1 cellular context compared by ENCODE assay signal in the genomic region with DNA sequence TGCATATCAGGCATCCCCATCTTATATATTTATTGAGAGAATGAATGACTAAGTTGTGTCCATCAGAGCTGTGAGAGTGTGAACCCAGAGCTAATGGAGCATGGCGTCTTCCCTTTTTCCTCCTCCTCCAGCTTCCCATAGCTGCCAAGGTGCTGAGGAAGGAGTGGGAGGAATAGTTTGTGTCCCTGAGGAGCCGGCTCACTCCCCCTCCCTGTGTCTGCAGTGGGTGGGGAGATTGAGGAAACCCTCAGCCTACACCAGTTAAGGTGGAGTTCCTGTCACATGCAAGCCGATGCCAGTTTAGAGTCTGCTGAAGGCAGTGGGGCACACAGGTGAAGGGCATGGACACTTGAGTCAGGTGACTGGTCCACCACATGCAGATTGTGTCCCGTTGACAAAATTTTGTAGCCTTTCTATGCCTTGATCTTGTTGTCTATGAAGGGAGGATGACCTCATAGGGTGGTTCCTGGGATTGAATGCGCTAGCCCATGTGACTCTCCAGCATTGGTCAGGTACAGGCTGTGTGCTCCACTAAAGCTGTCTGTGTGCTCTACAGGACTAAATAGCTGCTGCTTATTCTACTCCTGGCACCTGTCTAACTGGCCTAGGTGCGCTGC.
TF ChIP-seq lines count a peak whose summit lies in the region.

No MANE protein-coding gene starts in this region.

TF ChIP-seq in HEK293, 187 proteins besides CTCF, POLR2A, EP300 and RAD21 (continued from another document):
- peak; percentile 73 for TF ChIP-seq ZNF600 (tag by site-specific recombination; IDR thresholded peaks at IDR 0.05)
- peak; percentile 57; the same call in 1 of the 2 replicates for TF ChIP-seq IKZF3 (tag by site-specific recombination; IDR thresholded peaks at IDR 0.05)
- TF ChIP-seq ZNF223 (tag by site-specific recombination; IDR thresholded peaks at IDR 0.05), result no peak
- no peak for TF ChIP-seq ZSCAN16 (tag by site-specific recombination; IDR thresholded peaks at IDR 0.05)
- TF ChIP-seq SETDB1 (IDR thresholded peaks at IDR 0.05; ENCODE audit: insufficient read length, low read length), result no peak
- peak; percentile 21; the same call in 1 of the 2 replicates for TF ChIP-seq ZNF558 (tag by site-specific recombination; IDR thresholded peaks at IDR 0.05)
- no peak for TF ChIP-seq ZBTB10 (tag by site-specific recombination; IDR thresholded peaks at IDR 0.05)
- TF ChIP-seq ZNF146 (tag by site-specific recombination; IDR thresholded peaks at IDR 0.05), result no peak
- TF ChIP-seq SP2 (tag by site-specific recombination; IDR thresholded peaks at IDR 0.05), result peak; percentile 50
- no peak for TF ChIP-seq ZNF785 (tag by site-specific recombination; IDR thresholded peaks at IDR 0.05)
- TF ChIP-seq ZNF354C (tag by site-specific recombination; IDR thresholded peaks at IDR 0.05; ENCODE audit: borderline replicate concordance, low read depth), result no peak
- no peak for TF ChIP-seq HOXC10 (CRISPR knock-in tag; IDR thresholded peaks at IDR 0.05)
- TF ChIP-seq WT1 (tag by site-specific recombination; IDR thresholded peaks at IDR 0.05), result peak; percentile 82
- peak; percentile 89 for TF ChIP-seq ZNF366 (tag by site-specific recombination; conservative IDR thresholded peaks at IDR 0.05)
- no peak for TF ChIP-seq ZNF292 (tag by site-specific recombination; IDR thresholded peaks at IDR 0.05; ENCODE audit: borderline replicate concordance, low read depth)
- TF ChIP-seq, protein P1, sequence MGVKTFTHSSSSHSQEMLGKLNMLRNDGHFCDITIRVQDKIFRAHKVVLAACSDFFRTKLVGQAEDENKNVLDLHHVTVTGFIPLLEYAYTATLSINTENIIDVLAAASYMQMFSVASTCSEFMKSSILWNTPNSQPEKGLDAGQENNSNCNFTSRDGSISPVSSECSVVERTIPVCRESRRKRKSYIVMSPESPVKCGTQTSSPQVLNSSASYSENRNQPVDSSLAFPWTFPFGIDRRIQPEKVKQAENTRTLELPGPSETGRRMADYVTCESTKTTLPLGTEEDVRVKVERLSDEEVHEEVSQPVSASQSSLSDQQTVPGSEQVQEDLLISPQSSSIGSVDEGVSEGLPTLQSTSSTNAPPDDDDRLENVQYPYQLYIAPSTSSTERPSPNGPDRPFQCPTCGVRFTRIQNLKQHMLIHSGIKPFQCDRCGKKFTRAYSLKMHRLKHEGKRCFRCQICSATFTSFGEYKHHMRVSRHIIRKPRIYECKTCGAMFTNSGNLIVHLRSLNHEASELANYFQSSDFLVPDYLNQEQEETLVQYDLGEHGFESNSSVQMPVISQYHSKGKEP (tag by site-specific recombination; IDR thresholded peaks at IDR 0.05), result peak; percentile 46; the same call in 1 of the 2 replicates
- peak; percentile 48; the same call in 1 of the 2 replicates for TF ChIP-seq ZNF501 (tag by site-specific recombination; IDR thresholded peaks at IDR 0.05)
- peak; percentile 73 for TF ChIP-seq ZNF2 (tag by site-specific recombination; IDR thresholded peaks at IDR 0.05)
- peak; percentile 41; the same call in 1 of the 2 replicates for TF ChIP-seq GLIS1 (tag by site-specific recombination; IDR thresholded peaks at IDR 0.05)
- TF ChIP-seq ZNF121 (tag by site-specific recombination; IDR thresholded peaks at IDR 0.05), result no peak
- peak; percentile 43; the same call in 1 of the 2 replicates for TF ChIP-seq ZFP69B (tag by site-specific recombination; IDR thresholded peaks at IDR 0.05)
- TF ChIP-seq PRDM1 (tag by site-specific recombination; IDR thresholded peaks at IDR 0.05), result peak; percentile 65; the same call in 1 of the 2 replicates
- TF ChIP-seq, protein P2, sequence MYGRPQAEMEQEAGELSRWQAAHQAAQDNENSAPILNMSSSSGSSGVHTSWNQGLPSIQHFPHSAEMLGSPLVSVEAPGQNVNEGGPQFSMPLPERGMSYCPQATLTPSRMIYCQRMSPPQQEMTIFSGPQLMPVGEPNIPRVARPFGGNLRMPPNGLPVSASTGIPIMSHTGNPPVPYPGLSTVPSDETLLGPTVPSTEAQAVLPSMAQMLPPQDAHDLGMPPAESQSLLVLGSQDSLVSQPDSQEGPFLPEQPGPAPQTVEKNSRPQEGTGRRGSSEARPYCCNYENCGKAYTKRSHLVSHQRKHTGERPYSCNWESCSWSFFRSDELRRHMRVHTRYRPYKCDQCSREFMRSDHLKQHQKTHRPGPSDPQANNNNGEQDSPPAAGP (tag by site-specific recombination; IDR thresholded peaks at IDR 0.05), result peak; percentile 94; the same call in 1 of the 2 replicates
- no peak for TF ChIP-seq ZNF776 (tag by site-specific recombination; IDR thresholded peaks at IDR 0.05; ENCODE audit: borderline replicate concordance)
- TF ChIP-seq FEZF1 (tag by site-specific recombination; IDR thresholded peaks at IDR 0.05), result peak; percentile 31; the same call in 1 of the 2 replicates
- peak; percentile 95 for TF ChIP-seq ATF2 (tag by site-specific recombination; IDR thresholded peaks at IDR 0.05; ENCODE audit: low read depth)
- TF ChIP-seq ZNF335 (tag by site-specific recombination; conservative IDR thresholded peaks at IDR 0.05), result peak; percentile 34; the same call in 1 of the 2 replicates
- peak; percentile 89 for TF ChIP-seq ZNF24 (tag by site-specific recombination; IDR thresholded peaks at IDR 0.05)
- TF ChIP-seq, protein P3, sequence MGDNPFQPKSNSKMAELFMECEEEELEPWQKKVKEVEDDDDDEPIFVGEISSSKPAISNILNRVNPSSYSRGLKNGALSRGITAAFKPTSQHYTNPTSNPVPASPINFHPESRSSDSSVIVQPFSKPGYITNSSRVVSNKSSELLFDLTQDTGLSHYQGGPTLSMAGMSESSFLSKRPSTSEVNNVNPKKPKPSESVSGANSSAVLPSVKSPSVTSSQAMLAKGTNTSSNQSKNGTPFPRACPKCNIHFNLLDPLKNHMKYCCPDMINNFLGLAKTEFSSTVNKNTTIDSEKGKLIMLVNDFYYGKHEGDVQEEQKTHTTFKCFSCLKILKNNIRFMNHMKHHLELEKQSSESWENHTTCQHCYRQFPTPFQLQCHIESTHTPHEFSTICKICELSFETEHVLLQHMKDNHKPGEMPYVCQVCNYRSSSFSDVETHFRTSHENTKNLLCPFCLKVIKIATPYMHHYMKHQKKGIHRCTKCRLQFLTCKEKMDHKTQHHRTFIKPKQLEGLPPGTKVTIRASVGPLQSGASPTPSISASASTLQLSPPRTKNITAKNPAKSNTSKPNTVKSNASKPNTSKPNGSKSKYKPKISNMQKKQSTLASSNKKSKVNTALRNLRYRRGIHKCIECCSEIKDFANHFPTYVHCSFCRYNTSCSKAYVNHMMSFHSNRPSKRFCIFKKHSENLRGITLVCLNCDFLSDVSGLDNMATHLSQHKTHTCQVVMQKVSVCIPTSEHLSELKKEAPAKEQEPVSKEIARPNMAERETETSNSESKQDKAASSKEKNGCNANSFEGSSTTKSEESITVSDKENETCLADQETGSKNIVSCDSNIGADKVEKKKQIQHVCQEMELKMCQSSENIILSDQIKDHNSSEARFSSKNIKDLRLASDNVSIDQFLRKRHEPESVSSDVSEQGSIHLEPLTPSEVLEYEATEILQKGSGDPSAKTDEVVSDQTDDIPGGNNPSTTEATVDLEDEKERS (tag by site-specific recombination; IDR thresholded peaks at IDR 0.05), result 0 out of 2 replicates have a peak, but pooled peaks have one; percentile 52
- peak; percentile 88 for TF ChIP-seq HIC1 (tag by site-specific recombination; IDR thresholded peaks at IDR 0.05)
- no peak for TF ChIP-seq BCL6B (tag by site-specific recombination; IDR thresholded peaks at IDR 0.05)
- peak; percentile 78 for TF ChIP-seq KLF8 (tag by site-specific recombination; IDR thresholded peaks at IDR 0.05)
- peak; percentile 57; the same call in 1 of the 2 replicates for TF ChIP-seq KLF7 (tag by site-specific recombination; IDR thresholded peaks at IDR 0.05; ENCODE audit: borderline replicate concordance)
- TF ChIP-seq ZBTB17 (tag by site-specific recombination; IDR thresholded peaks at IDR 0.05), result peak; percentile 93
- no peak for TF ChIP-seq ZFP3 (tag by site-specific recombination; IDR thresholded peaks at IDR 0.05; ENCODE audit: low read depth)
- no peak for TF ChIP-seq YY2 (tag by site-specific recombination; IDR thresholded peaks at IDR 0.05)
- peak; percentile 77 for TF ChIP-seq SP7 (tag by site-specific recombination; IDR thresholded peaks at IDR 0.05)
- no peak for TF ChIP-seq ZNF416 (tag by site-specific recombination; IDR thresholded peaks at IDR 0.05)
- peak; percentile 72; the same call in 1 of the 2 replicates for TF ChIP-seq ZEB2 (tag by site-specific recombination; IDR thresholded peaks at IDR 0.05)
- TF ChIP-seq ZNF132 (tag by site-specific recombination; IDR thresholded peaks at IDR 0.05; ENCODE audit: borderline replicate concordance), result no peak
- TF ChIP-seq, protein P4, sequence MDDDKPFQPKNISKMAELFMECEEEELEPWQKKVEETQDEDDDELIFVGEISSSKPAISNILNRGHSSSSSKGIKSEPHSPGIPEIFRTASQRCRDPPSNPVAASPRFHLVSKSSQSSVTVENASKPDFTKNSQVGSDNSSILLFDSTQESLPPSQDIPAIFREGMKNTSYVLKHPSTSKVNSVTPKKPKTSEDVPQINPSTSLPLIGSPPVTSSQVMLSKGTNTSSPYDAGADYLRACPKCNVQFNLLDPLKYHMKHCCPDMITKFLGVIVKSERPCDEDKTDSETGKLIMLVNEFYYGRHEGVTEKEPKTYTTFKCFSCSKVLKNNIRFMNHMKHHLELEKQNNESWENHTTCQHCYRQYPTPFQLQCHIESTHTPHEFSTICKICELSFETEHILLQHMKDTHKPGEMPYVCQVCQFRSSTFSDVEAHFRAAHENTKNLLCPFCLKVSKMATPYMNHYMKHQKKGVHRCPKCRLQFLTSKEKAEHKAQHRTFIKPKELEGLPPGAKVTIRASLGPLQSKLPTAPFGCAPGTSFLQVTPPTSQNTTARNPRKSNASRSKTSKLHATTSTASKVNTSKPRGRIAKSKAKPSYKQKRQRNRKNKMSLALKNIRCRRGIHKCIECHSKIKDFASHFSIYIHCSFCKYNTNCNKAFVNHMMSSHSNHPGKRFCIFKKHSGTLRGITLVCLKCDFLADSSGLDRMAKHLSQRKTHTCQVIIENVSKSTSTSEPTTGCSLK (tag by site-specific recombination; IDR thresholded peaks at IDR 0.05), result no peak
- no peak for TF ChIP-seq ZNF426 (tag by site-specific recombination; IDR thresholded peaks at IDR 0.05)
- TF ChIP-seq KLF9 (tag by site-specific recombination; IDR thresholded peaks at IDR 0.05; ENCODE audit: low read depth), result peak; percentile 59; the same call in 1 of the 2 replicates
- TF ChIP-seq SALL2 (tag by site-specific recombination; IDR thresholded peaks at IDR 0.05; ENCODE audit: borderline replicate concordance), result no peak
